Comparison of ENCODE assay signal across 28 cellular contexts in genomic region chr14:54105406-54105805, GRCh38.
"Had no signal": no experiment of that assay in that cellular context is flagged by ENCODE, and none has a peak within 500 bp of the region (broad histone marks: within the 10 kb centered on the region; RNA-seq: fewer than 3 reads in every experiment).

No MANE protein-coding gene starts in this region.

- H3K9me3 Mint-ChIP-seq: activated naive CD4-positive, alpha-beta T cell treated with anti-CD3 and anti-CD28 coated beads, Interleukin-2, amount 50 U/mL, for 24 hours; activated naive CD8-positive, alpha-beta T cell treated with anti-CD3 and anti-CD28 coated beads, Interleukin-2, amount 50 U/mL, for 24 hours; activated T-helper 2 cell treated with anti-CD3 and anti-CD28 coated beads, Interferon-gamma antibody, Interleukin-2, Interleukin-4, amounts not matched to agents 10 μg/mL and 5 μg/mL and 100 μg/mL, durations not matched to agents 14 hours and 24 hours and 36 hours; mesothelial cell of epicardium; naive B cell; stimulated activated naive CD8-positive, alpha-beta T cell treated with anti-CD3 and anti-CD28 coated beads, Interleukin-15, Interleukin-2, amounts not matched to agents 100 ng/mL and 50 ng/mL, for 24 hours; type B pancreatic cell had no signal

- ATAC-seq: activated CD8-positive, alpha-beta memory T cell treated with anti-CD3 and anti-CD28 coated beads, Interleukin-2, amount 10 ng/mL, durations not matched to agents 7 days and 5 days; activated CD8-positive, alpha-beta T cell treated with anti-CD3 and anti-CD28 coated beads, Interleukin-2, amount 10 ng/mL, durations not matched to agents 7 days and 5 days; activated naive CD8-positive, alpha-beta T cell treated with anti-CD3 and anti-CD28 coated beads, Interleukin-2, amount 50 U/mL, for 24 hours; heart left ventricle; right lobe of liver had no signal

- H3K4me1 Mint-ChIP-seq: activated CD8-positive, alpha-beta memory T cell treated with anti-CD3 and anti-CD28 coated beads, Interleukin-2, amount 10 ng/mL, durations not matched to agents 7 days and 5 days; activated naive CD4-positive, alpha-beta T cell treated with anti-CD3 and anti-CD28 coated beads, Interleukin-2, amount 50 U/mL, for 24 hours; activated naive CD8-positive, alpha-beta T cell treated with anti-CD3 and anti-CD28 coated beads, Interleukin-2, amount 50 U/mL, for 24 hours; naive B cell had no signal

- H3K27me3 Mint-ChIP-seq: activated CD8-positive, alpha-beta memory T cell treated with anti-CD3 and anti-CD28 coated beads, Interleukin-2, amount 10 ng/mL, durations not matched to agents 7 days and 5 days; progenitor cell of endocrine pancreas; type B pancreatic cell had no signal

- H3K4me1 ChIP-seq: right lobe of liver, uterus had no signal

- H3K9me3 ChIP-seq: heart left ventricle, left ventricle myocardium inferior, ovary, right lobe of liver, thoracic aorta, uterus had no signal

- H3K4me3 Mint-ChIP-seq: activated CD8-positive, alpha-beta memory T cell treated with anti-CD3 and anti-CD28 coated beads, Interleukin-2, amount 10 ng/mL, durations not matched to agents 7 days and 5 days; activated CD8-positive, alpha-beta T cell treated with anti-CD3 and anti-CD28 coated beads, Interleukin-2, amount 10 ng/mL, durations not matched to agents 7 days and 5 days; activated naive CD4-positive, alpha-beta T cell treated with anti-CD3 and anti-CD28 coated beads, Interleukin-2, amount 50 U/mL, for 24 hours; activated naive CD8-positive, alpha-beta T cell treated with anti-CD3 and anti-CD28 coated beads, Interleukin-2, amount 50 U/mL, for 24 hours; mesothelial cell of epicardium; naive B cell; stimulated activated naive CD8-positive, alpha-beta T cell treated with anti-CD3 and anti-CD28 coated beads, Interleukin-15, Interleukin-2, amounts not matched to agents 100 ng/mL and 50 ng/mL, for 24 hours; type B pancreatic cell had no signal

- H3K27ac ChIP-seq: left ventricle myocardium inferior, ovary, right lobe of liver, skin epidermis, thoracic aorta, uterus had no signal

- H3K36me3 Mint-ChIP-seq: activated CD8-positive, alpha-beta memory T cell treated with anti-CD3 and anti-CD28 coated beads, Interleukin-2, amount 10 ng/mL, durations not matched to agents 7 days and 5 days; activated naive CD4-positive, alpha-beta T cell treated with anti-CD3 and anti-CD28 coated beads, Interleukin-2, amount 50 U/mL, for 24 hours; mesothelial cell of epicardium; naive B cell; type B pancreatic cell had no signal

- H3K4me3 ChIP-seq: heart left ventricle, left ventricle myocardium inferior, ovary, right lobe of liver, skin epidermis, thoracic aorta, uterus had no signal

- H3K36me3 ChIP-seq: heart left ventricle, left ventricle myocardium inferior, ovary, right lobe of liver, thoracic aorta, uterus had no signal

- H3K27ac Mint-ChIP-seq: activated CD8-positive, alpha-beta memory T cell treated with anti-CD3 and anti-CD28 coated beads, Interleukin-2, amount 10 ng/mL, durations not matched to agents 7 days and 5 days; activated CD8-positive, alpha-beta T cell treated with anti-CD3 and anti-CD28 coated beads, Interleukin-2, amount 10 ng/mL, durations not matched to agents 7 days and 5 days; activated naive CD4-positive, alpha-beta T cell treated with anti-CD3 and anti-CD28 coated beads, Interleukin-2, amount 50 U/mL, for 24 hours; activated naive CD8-positive, alpha-beta T cell treated with anti-CD3 and anti-CD28 coated beads, Interleukin-2, amount 50 U/mL, for 24 hours; activated T-helper 2 cell treated with anti-CD3 and anti-CD28 coated beads, Interferon-gamma antibody, Interleukin-2, Interleukin-4, amounts not matched to agents 10 μg/mL and 5 μg/mL and 100 μg/mL, durations not matched to agents 14 hours and 24 hours and 36 hours; mesothelial cell of epicardium; naive B cell; progenitor cell of endocrine pancreas; stimulated activated naive CD8-positive, alpha-beta T cell treated with anti-CD3 and anti-CD28 coated beads, Interleukin-15, Interleukin-2, amounts not matched to agents 100 ng/mL and 50 ng/mL, for 24 hours; type B pancreatic cell had no signal

- H3K27me3 ChIP-seq: heart left ventricle, ovary, right lobe of liver, uterus had no signal

- DNase-seq: activated CD4-positive, alpha-beta T cell treated with anti-CD3 and anti-CD28 coated beads for 1 hour; activated CD4-positive, alpha-beta T cell treated with anti-CD3 and anti-CD28 coated beads, Interleukin-2, amount 50 U/mL, for 1 hour; activated CD8-positive, alpha-beta memory T cell treated with anti-CD3 and anti-CD28 coated beads, Interleukin-2, amount 10 ng/mL, durations not matched to agents 7 days and 5 days; activated CD8-positive, alpha-beta T cell treated with anti-CD3 and anti-CD28 coated beads, Interleukin-2, amount 10 ng/mL, durations not matched to agents 7 days and 5 days; activated naive CD8-positive, alpha-beta T cell treated with anti-CD3 and anti-CD28 coated beads, Interleukin-2, amount 50 U/mL, for 24 hours; activated T-cell treated with anti-CD3 and anti-CD28 coated beads, Interleukin-2, amount 50 U/mL, for 48 hours; amygdala; effector CD8-positive, alpha-beta T cell; foreskin fibroblast; heart left ventricle; left ventricle myocardium inferior; naive B cell; ovary; right lobe of liver; stimulated activated CD4-positive, alpha-beta T cell treated with anti-CD3 and anti-CD28 coated beads, Interleukin-12 subunit alpha, Interleukin-12 subunit beta, amount 100 ng/mL, for 4 hours; stimulated activated CD4-positive, alpha-beta T cell treated with anti-CD3 and anti-CD28 coated beads, Interleukin-4, amount 100 ng/mL, for 1 hour; T-helper 2 cell; uterus had no signal

- FAIRE-seq: colon, endometrium had no signal
